ENCODE assay signal across 1 cellular context in the genomic region with DNA sequence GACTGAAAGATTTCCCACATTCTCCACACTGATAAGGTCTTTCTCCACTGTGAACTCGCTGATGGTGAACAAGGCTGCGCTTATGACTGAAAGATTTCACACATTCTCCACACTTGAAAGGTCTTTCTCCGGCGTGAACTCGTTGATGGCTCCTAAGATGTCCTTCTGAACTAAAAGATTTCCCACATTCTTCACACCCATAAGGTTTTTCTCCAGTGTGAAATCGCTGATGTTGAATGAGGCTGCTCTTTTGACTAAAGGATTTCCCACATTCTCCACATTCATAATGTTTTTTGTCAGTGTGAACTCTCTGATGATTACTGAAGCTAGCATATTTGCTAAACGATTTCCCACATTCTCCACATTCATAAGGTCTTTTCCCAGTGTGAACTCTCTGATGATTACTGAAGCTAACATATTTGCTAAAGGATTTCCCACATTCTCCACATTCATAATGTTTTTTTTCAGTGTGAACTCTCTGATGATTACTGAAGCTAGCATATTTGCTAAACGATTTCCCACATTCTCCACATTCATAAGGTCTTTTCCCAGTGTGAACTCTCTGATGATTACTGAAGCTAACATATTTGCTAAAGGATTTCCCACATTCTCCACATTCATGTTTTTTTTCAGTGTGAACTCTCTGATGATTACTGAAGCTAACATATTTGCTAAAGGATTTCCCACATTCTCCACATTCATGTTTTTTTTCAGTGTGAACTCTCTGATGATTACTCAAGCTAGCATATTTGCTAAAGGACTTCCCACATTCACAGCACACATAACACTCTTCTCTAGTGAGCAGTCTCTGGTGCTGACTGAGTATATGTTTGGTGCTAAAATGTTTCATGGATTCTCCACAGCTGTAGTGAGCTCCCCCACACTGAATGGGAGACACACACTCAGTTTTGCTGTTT.
TF ChIP-seq lines count a peak whose summit lies in the region.

No MANE protein-coding gene starts in this region.

TF ChIP-seq in K562, 482 proteins besides CTCF, POLR2A, EP300 and RAD21:
- TF ChIP-seq ZNF75A (CRISPR knock-in tag; IDR thresholded peaks at IDR 0.05) = peak; percentile 71
